In genomic region chr1:25893072-25893604, GRCh38 we compare ENCODE assay signal across 1 cellular context.
A peak's percentile ranks its signal among the peaks of the same experiment; 100 is the strongest.
TF ChIP-seq lines count a peak whose summit lies in the region.

No MANE protein-coding gene starts in this region.

TF ChIP-seq in K562, 482 proteins besides CTCF, POLR2A, EP300 and RAD21:
- 0 out of 2 replicates have a peak, but pooled peaks have one; percentile 6 for TF ChIP-seq POLR2G (IDR thresholded peaks at IDR 0.05; ENCODE audit: low read depth, low read length)
- TF ChIP-seq NFE2 (IDR thresholded peaks at IDR 0.05; ENCODE audit: low read depth), result no peak
